8 cellular contexts compared by ENCODE assay signal in genomic region chr4:123452585-123452984, GRCh38. TPM values are rescaled to one million over a fixed set of nuclear protein-coding genes. Genes with fewer than 3 reads are reported as not detected.
A peak's percentile ranks its signal among the peaks of the same experiment; 100 is the strongest.
DNase-seq lines count a peak whose midpoint lies in the region; ATAC-seq and TF ChIP-seq lines count a peak whose summit lies in the region.

No MANE protein-coding gene starts in this region.

- H3K27me3 Mint-ChIP-seq in stimulated activated naive B cell treated with anti-CD40 and anti-IgM and Interleukin-4, amounts not matched to agents 10 μg/mL and 1 μg/mL and 100 μg/mL, for 72 hours, result no peaks in the 10 kb centered on the region
- no peaks in the 10 kb centered on the region; the same call in 1 of the 2 replicates for H3K27me3 Mint-ChIP-seq in WTC11 (ENCODE audit: low read depth)

- H3K36me3 Mint-ChIP-seq in stimulated activated naive B cell treated with anti-CD40 and anti-IgM and Interleukin-4, amounts not matched to agents 10 μg/mL and 1 μg/mL and 100 μg/mL, for 72 hours, result peaks cover 0 to 2% of the 10 kb centered on the region in 2 donors
- no peaks in the 10 kb centered on the region for H3K36me3 Mint-ChIP-seq in WTC11

- peaks cover 31 to 62% of the 10 kb centered on the region in 2 donors for H3K4me1 Mint-ChIP-seq in stimulated activated naive B cell treated with anti-CD40 and anti-IgM and Interleukin-4, amounts not matched to agents 10 μg/mL and 1 μg/mL and 100 μg/mL, for 72 hours
- peaks cover 14% of the 10 kb centered on the region for H3K4me1 Mint-ChIP-seq in WTC11

- POLR2A ChIA-PET in WTC11 (lab: Charles Lee), result no interaction called here

- peaks cover 8% of the 10 kb centered on the region for H3K4me1 ChIP-seq in foreskin keratinocyte

- TF ChIP-seq CTCF in foreskin keratinocyte (conservative IDR thresholded peaks at IDR 0.05) (no peak), WTC11 (IDR thresholded peaks at IDR 0.05) (no peak)

- H3K27ac ChIP-seq in foreskin keratinocyte, result no peak overlapping the region

- peak; percentile 13 to 39 for DNase-seq in NOMO-1 (lab: John Stamatoyannopoulos, UW; ENCODE audit: unreplicated experiment in 2 of 2)
- no peak for DNase-seq in NOMO-1 treated with dmso at 0.1 percent for 144 hours (lab: John Stamatoyannopoulos, UW; ENCODE audit: unreplicated experiment)
- DNase-seq in RKO (ENCODE audit: low spot score), result peak; percentile 78
- DNase-seq in foreskin keratinocyte, result peak; percentile 79 to 90
- no peak for DNase-seq in stimulated activated naive B cell treated with anti-CD40 and anti-IgM and Interleukin-4, amounts not matched to agents 10 μg/mL and 1 μg/mL and 100 μg/mL, for 72 hours
- DNase-seq in UCSD-AML1 (lab: John Stamatoyannopoulos, UW; ENCODE audit: unreplicated experiment), result no peak
- DNase-seq in WTC11 (ENCODE audit: low spot score), result no peak
- DNase-seq in T-helper 2 cell, result no peak

- H3K27ac Mint-ChIP-seq in stimulated activated naive B cell treated with anti-CD40 and anti-IgM and Interleukin-4, amounts not matched to agents 10 μg/mL and 1 μg/mL and 100 μg/mL, for 72 hours, result peak overlapping the region; percentile 2
- no peak overlapping the region for H3K27ac Mint-ChIP-seq in WTC11

- no peak overlapping the region for H3K4me3 Mint-ChIP-seq in stimulated activated naive B cell treated with anti-CD40 and anti-IgM and Interleukin-4, amounts not matched to agents 10 μg/mL and 1 μg/mL and 100 μg/mL, for 72 hours
- H3K4me3 Mint-ChIP-seq in WTC11, result no peak overlapping the region

- no peaks in the 10 kb centered on the region for H3K27me3 ChIP-seq in foreskin keratinocyte

- peaks cover 0 to 4% of the 10 kb centered on the region in 2 donors for H3K9me3 Mint-ChIP-seq in stimulated activated naive B cell treated with anti-CD40 and anti-IgM and Interleukin-4, amounts not matched to agents 10 μg/mL and 1 μg/mL and 100 μg/mL, for 72 hours
- H3K9me3 Mint-ChIP-seq in WTC11, result peaks cover 3% of the 10 kb centered on the region; the same call in 1 of the 2 replicates

- ATAC-seq in foreskin keratinocyte, result peak; percentile 97
- peak; percentile 36 to 38 for ATAC-seq in stimulated activated naive B cell treated with anti-CD40 and anti-IgM and Interleukin-4, amounts not matched to agents 10 μg/mL and 1 μg/mL and 100 μg/mL, for 72 hours (replicated peaks)
- ATAC-seq in WTC11, result no peak

- CTCF ChIA-PET in WTC11 (lab: Charles Lee), result interaction anchor here (0.6 kb wide), 1 partner anchor 320 kb away, joined by 3 read pairs; no protein-coding TSS in a partner anchor

TF ChIP-seq in WTC11, 78 proteins besides CTCF, POLR2A, EP300 and RAD21 (continues in another document):
- TF ChIP-seq MAX (CRISPR knock-in tag; IDR thresholded peaks at IDR 0.05) (no peak), ATF2 (CRISPR knock-in tag; IDR thresholded peaks at IDR 0.05; ENCODE audit: borderline replicate concordance, low read depth) (no peak), HMGA2 (CRISPR knock-in tag; IDR thresholded peaks at IDR 0.05) (no peak), STAT6 (CRISPR knock-in tag; conservative IDR thresholded peaks at IDR 0.05; ENCODE audit: low read depth) (no peak), ZBTB21 (CRISPR knock-in tag; IDR thresholded peaks at IDR 0.05; ENCODE audit: borderline replicate concordance) (no peak), ETV6 (CRISPR knock-in tag; IDR thresholded peaks at IDR 0.05) (no peak), TEAD1 (CRISPR knock-in tag; IDR thresholded peaks at IDR 0.05) (no peak), GABPB1 (CRISPR knock-in tag; IDR thresholded peaks at IDR 0.05) (no peak), ZNF423 (CRISPR knock-in tag; IDR thresholded peaks at IDR 0.05) (no peak), ZNF532 (CRISPR knock-in tag; IDR thresholded peaks at IDR 0.05; ENCODE audit: borderline replicate concordance) (no peak), CDX4 (CRISPR knock-in tag; IDR thresholded peaks at IDR 0.05; ENCODE audit: borderline replicate concordance) (no peak), CREB1 (CRISPR knock-in tag; IDR thresholded peaks at IDR 0.05) (no peak), ZNF512 (CRISPR knock-in tag; IDR thresholded peaks at IDR 0.05; ENCODE audit: borderline replicate concordance) (no peak)

RNA-seq across cellular contexts. Expression of gene SPRY1, which starts 56.0 kb away (rescaled TPM):
- total RNA-seq in foreskin keratinocyte (1.3 and 2.8 TPM in 2 replicates), WTC11 (2021) (83.5 to 107 TPM (median 88.8 TPM) in 3 replicates)
- 0.34 and 1.2 TPM in 2 replicates for polyA plus RNA-seq in foreskin keratinocyte

Comparison
In these comparisons a context has a peak if more than half of its experiments do, and no peak if none do; other contexts are left out.
1. DNase-seq: peak in NOMO-1 (2 of 2), RKO (single experiment) and foreskin keratinocyte (2 of 2); none in NOMO-1 treated with dmso at 0.1 percent for 144 hours (single experiment), stimulated activated naive B cell treated with anti-CD40 and anti-IgM and Interleukin-4, amounts not matched to agents 10 μg/mL and 1 μg/mL and 100 μg/mL, for 72 hours (single experiment), UCSD-AML1 (single experiment), WTC11 (single experiment) and T-helper 2 cell (0 of 5).
2. RNA of gene SPRY1, which starts 56.0 kb away (total RNA-seq): 83.5 to 107 TPM in WTC11; 1.3 to 2.8 TPM in foreskin keratinocyte; every median in the first group is over 10 times any median in the second.